Comparison of ENCODE assay signal across 17 cellular contexts in the genomic region with DNA sequence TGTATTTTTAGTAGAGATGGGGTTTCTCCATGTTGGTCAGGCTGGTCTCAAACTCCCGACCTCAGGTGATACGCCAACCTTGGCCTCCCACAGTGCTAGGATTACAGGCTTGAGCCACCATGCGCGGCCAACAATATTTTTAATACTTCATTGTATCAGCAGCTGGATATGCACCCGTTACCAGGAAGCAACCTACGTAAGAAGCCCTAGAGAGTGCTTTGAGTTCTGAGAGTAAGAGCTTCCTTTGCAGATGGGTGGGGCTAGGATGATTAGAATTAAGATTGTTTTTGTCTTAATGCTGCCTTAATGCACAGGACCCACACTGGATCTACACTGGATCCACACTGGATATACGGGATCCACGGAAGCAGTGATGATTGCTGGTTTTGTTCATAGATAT.
A peak's percentile ranks its signal among the peaks of the same experiment; 100 is the strongest.
DNase-seq lines count a peak whose midpoint lies in the region; ATAC-seq and TF ChIP-seq lines count a peak whose summit lies in the region.
"Had no signal": no experiment of that assay in that cellular context is flagged by ENCODE, and none has a peak within 500 bp of the region (broad histone marks: within the 10 kb centered on the region; RNA-seq: fewer than 3 reads in every experiment).

No MANE protein-coding gene starts in this region.

- 74 to 91% (median 83%) methylated on average over 8 of the region's 8 CpGs for WGBS in adrenal gland, 4 donors
- 88 to 93% methylated on average over 8 of the region's 8 CpGs for WGBS in GM23248 (ENCODE audit: low coverage in 1 of 2, low lambda C conversion rate in 2 of 2, missing lambda C conversion rate in 2 of 2), 2 experiments

- H3K4me1 ChIP-seq in adrenal gland (replicated peaks in 1 of 2) (peaks cover 9 to 46% of the 10 kb centered on the region in 2 donors), GM23248 (ENCODE audit: insufficient read depth) (peaks cover 17% of the 10 kb centered on the region)

- POLR2A ChIA-PET in activated CD4-positive, alpha-beta T cell treated with anti-CD3 and anti-CD28 coated beads for 36 hours (lab: Charles Lee): interaction anchor here (1.0 kb wide), 1 partner anchor 12 kb away, joined by 3 read pairs; no protein-coding TSS in a partner anchor

- H4K20me1 ChIP-seq in GM23248 (ENCODE audit: insufficient read depth): no peaks in the 10 kb centered on the region

- H3K9me3 ChIP-seq in adrenal gland (replicated peaks in 1 of 3) (no peaks in the 10 kb centered on the region), GM23248 (ENCODE audit: low read depth) (no peaks in the 10 kb centered on the region)
- H3K9me3 ChIP-seq: MG63 had no signal

- H3K27me3 Mint-ChIP-seq in activated CD4-positive, alpha-beta T cell treated with anti-CD3 and anti-CD28 coated beads for 36 hours: no peaks in the 10 kb centered on the region
- no peaks in the 10 kb centered on the region for H3K27me3 Mint-ChIP-seq in activated CD4-positive, alpha-beta T cell treated with anti-CD3 and anti-CD28 coated beads, Interleukin-2, amount 10 ng/mL, durations not matched to agents 24 days and 14 days

- H3K4me3 Mint-ChIP-seq in activated CD4-positive, alpha-beta T cell treated with anti-CD3 and anti-CD28 coated beads for 36 hours: peak overlapping the region; percentile 2
- H3K4me3 Mint-ChIP-seq in activated CD4-positive, alpha-beta T cell treated with anti-CD3 and anti-CD28 coated beads, Interleukin-2, amount 10 ng/mL, durations not matched to agents 24 days and 14 days: no peak overlapping the region

- no peak overlapping the region for H2AFZ ChIP-seq in GM23248

- no peaks in the 10 kb centered on the region for H3K9me2 ChIP-seq in GM23248 (ENCODE audit: insufficient read depth)

- H3K27ac ChIP-seq in adrenal gland (peak overlapping the region in 3 of 5 donors; percentile 67 to 87 (median 85)), GM23248 (no peak overlapping the region)
- H3K27ac ChIP-seq: 22Rv1, KMS-11 had no signal

- H3K4me2 ChIP-seq in GM23248 (ENCODE audit: unreplicated experiment): no peak overlapping the region
- H3K4me2 ChIP-seq: KMS-11 had no signal

- TF ChIP-seq CTCF in adrenal gland (IDR thresholded peaks at IDR 0.05): no peak

- H3K9ac ChIP-seq in GM23248: no peak overlapping the region
- H3K9ac ChIP-seq: KMS-11 had no signal

- peak; percentile 45 for ATAC-seq in activated CD4-positive, alpha-beta T cell treated with anti-CD3 and anti-CD28 coated beads for 36 hours
- ATAC-seq in left ventricle myocardium superior (peak; percentile 19), Right ventricle myocardium inferior (no peak), GM19324 (IDR thresholded peaks at IDR 0.05; ENCODE audit: low FRiP score, unreplicated experiment) (no peak)

- no peak overlapping the region for H3K4me3 ChIP-seq in adrenal gland
- H3K4me3 ChIP-seq in GM23248: no peak overlapping the region
- H3K4me3 ChIP-seq: MG63 had no signal

- no peak for TF ChIP-seq POLR2A in adrenal gland (IDR thresholded peaks at IDR 0.05)

- H3K4me1 Mint-ChIP-seq in activated CD4-positive, alpha-beta T cell treated with anti-CD3 and anti-CD28 coated beads for 36 hours: peaks cover 43% of the 10 kb centered on the region
- H3K4me1 Mint-ChIP-seq in activated CD4-positive, alpha-beta T cell treated with anti-CD3 and anti-CD28 coated beads, Interleukin-2, amount 10 ng/mL, durations not matched to agents 24 days and 14 days: peaks cover 16% of the 10 kb centered on the region

- intact Hi-C loops in activated CD4-positive, alpha-beta T cell treated with anti-CD3 and anti-CD28 coated beads for 36 hours (cut with DNase I, micrococcal nuclease): loop anchor here (1.0 to 10.0 kb wide), 3 partner anchors 63 to 187 kb away; partner anchors contain the start of gene ABCA1 (in 1 of the 2)
- intact Hi-C loops in activated CD4-positive, alpha-beta T cell treated with anti-CD3 and anti-CD28 coated beads, Interleukin-2, amount 10 ng/mL, durations not matched to agents 24 days and 14 days (cut with micrococcal nuclease): loop anchor here (5.0 kb wide), 1 partner anchor 60 kb away; no protein-coding TSS in a partner anchor
- intact Hi-C loops in left ventricle myocardium superior (cut with micrococcal nuclease): no loop called here
- intact Hi-C loops in Right ventricle myocardium inferior (cut with DNase I): no loop called here
- intact Hi-C loops in adrenal gland (cut with DNase I): no loop called here

- in situ Hi-C loops in GM23248 (cut with MboI): no loop called here

- no peaks in the 10 kb centered on the region for H3K36me3 Mint-ChIP-seq in activated CD4-positive, alpha-beta T cell treated with anti-CD3 and anti-CD28 coated beads for 36 hours (ENCODE audit: low read depth)
- no peaks in the 10 kb centered on the region for H3K36me3 Mint-ChIP-seq in activated CD4-positive, alpha-beta T cell treated with anti-CD3 and anti-CD28 coated beads, Interleukin-2, amount 10 ng/mL, durations not matched to agents 24 days and 14 days (ENCODE audit: low read depth)

- no peaks in the 10 kb centered on the region for H3K9me3 Mint-ChIP-seq in activated CD4-positive, alpha-beta T cell treated with anti-CD3 and anti-CD28 coated beads for 36 hours (ENCODE audit: low read depth)
- no peaks in the 10 kb centered on the region for H3K9me3 Mint-ChIP-seq in activated CD4-positive, alpha-beta T cell treated with anti-CD3 and anti-CD28 coated beads, Interleukin-2, amount 10 ng/mL, durations not matched to agents 24 days and 14 days

- no peaks in the 10 kb centered on the region for H3K36me3 ChIP-seq in adrenal gland (replicated peaks in 1 of 2)
- no peaks in the 10 kb centered on the region for H3K36me3 ChIP-seq in GM23248 (ENCODE audit: low read depth)
- H3K36me3 ChIP-seq: MG63 had no signal

- no peaks in the 10 kb centered on the region for H3K27me3 ChIP-seq in adrenal gland
- no peaks in the 10 kb centered on the region for H3K27me3 ChIP-seq in GM23248 (replicated peaks; ENCODE audit: insufficient read depth)
- H3K27me3 ChIP-seq: MG63 had no signal

- H3K27ac Mint-ChIP-seq in activated CD4-positive, alpha-beta T cell treated with anti-CD3 and anti-CD28 coated beads for 36 hours: peak overlapping the region; percentile 88
- H3K27ac Mint-ChIP-seq in activated CD4-positive, alpha-beta T cell treated with anti-CD3 and anti-CD28 coated beads, Interleukin-2, amount 10 ng/mL, durations not matched to agents 24 days and 14 days: no peak overlapping the region

- DNase-seq in activated CD4-positive, alpha-beta T cell treated with anti-CD3 and anti-CD28 coated beads for 36 hours: peak; percentile 27
- DNase-seq in activated CD4-positive, alpha-beta T cell treated with anti-CD3 and anti-CD28 coated beads, Interleukin-2, amount 10 ng/mL, durations not matched to agents 24 days and 14 days: no peak
- DNase-seq in left ventricle myocardium superior (no peak), Right ventricle myocardium inferior (ENCODE audit: missing footprints) (no peak), adrenal gland (no peak), GM23248 (no peak), NAMALWA (ENCODE audit: low spot score) (no peak)
- DNase-seq: C1 segment of cervical spinal cord, Calu3, H7, MG63, NCI-H1105, NCI-H1694 treated with DMSO at 0.1 percent for 48 hours, NCI-H774 had no signal

- H3F3A ChIP-seq in GM23248 (ENCODE audit: insufficient read depth): peaks cover 10% of the 10 kb centered on the region; the same call in 1 of the 2 replicates

- CTCF ChIA-PET in activated CD4-positive, alpha-beta T cell treated with anti-CD3 and anti-CD28 coated beads for 36 hours (lab: Charles Lee): interaction anchor here (0.8 to 1.4 kb wide), 4 partner anchors 9 to 304 kb away, joined by 3 to 4 read pairs (median 4); no protein-coding TSS in a partner anchor

- H3K79me2 ChIP-seq in GM23248 (ENCODE audit: insufficient read depth): no peaks in the 10 kb centered on the region

Comparison
In these comparisons a context has a peak if more than half of its experiments do, and no peak if none do; other contexts are left out.
1. ATAC-seq: peak in activated CD4-positive, alpha-beta T cell treated with anti-CD3 and anti-CD28 coated beads for 36 hours (single experiment) and left ventricle myocardium superior (single experiment); none in Right ventricle myocardium inferior (single experiment) and GM19324 (single experiment).
2. intact Hi-C loops: an anchor here in activated CD4-positive, alpha-beta T cell treated with anti-CD3 and anti-CD28 coated beads for 36 hours (1.0 to 10.0 kb wide) and activated CD4-positive, alpha-beta T cell treated with anti-CD3 and anti-CD28 coated beads, Interleukin-2, amount 10 ng/mL, durations not matched to agents 24 days and 14 days (5.0 kb wide); none called in left ventricle myocardium superior, Right ventricle myocardium inferior and adrenal gland.